In the genomic region with DNA sequence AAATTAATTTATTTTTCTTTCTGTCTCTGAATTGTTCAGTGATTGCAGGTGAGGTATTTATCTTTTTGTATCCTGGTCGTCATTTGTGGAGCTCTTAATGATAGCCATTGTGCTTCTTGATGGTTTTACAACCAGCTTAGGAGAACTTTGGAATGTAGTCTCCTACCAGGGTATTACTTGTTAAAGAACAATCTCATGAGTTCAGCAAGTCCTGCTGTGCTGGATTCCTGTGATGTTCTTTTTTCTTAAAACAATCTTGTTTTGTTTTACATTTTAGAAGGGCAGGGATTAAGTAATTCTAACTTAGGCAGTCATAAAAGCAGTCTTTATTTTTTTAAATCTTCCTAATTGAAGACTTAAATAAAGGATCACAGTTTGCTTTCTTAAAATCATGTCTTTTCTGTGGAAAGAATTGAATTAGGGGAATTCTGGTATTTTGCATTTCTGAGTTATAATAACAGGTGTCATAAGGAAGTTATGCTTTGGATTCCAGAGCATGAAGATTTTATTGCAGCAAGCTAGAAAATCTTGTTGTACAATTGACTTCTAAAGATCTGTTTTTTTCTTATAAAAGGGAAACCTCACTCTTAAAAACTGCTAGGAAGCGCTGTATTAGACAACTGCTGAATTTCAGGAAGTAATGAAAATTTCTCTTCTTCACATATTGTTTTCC, we compare ENCODE assay signal across 19 cellular contexts. TPM values are rescaled to one million over a fixed set of nuclear protein-coding genes. Genes with fewer than 3 reads are reported as not detected.
DNase-seq lines count a peak whose midpoint lies in the region; TF ChIP-seq lines count a peak whose summit lies in the region.
"Had no signal": no experiment of that assay in that cellular context is flagged by ENCODE, and none has a peak within 500 bp of the region (broad histone marks: within the 10 kb centered on the region; RNA-seq: fewer than 3 reads in every experiment).

No MANE protein-coding gene starts in this region.

- WGBS in neuronal stem cell (ENCODE audit: extremely low coverage in 2 of 2, insufficient read length in 2 of 2, insufficient replicate concordance in 1 of 2), 2 donors = no CpG with 5 or more reads among the region's 2 CpGs

- H3K9ac ChIP-seq in neuronal stem cell (ENCODE audit: low read depth, low read length, poor library complexity) = no peak overlapping the region

- no peak overlapping the region for H3K27ac ChIP-seq in neuronal stem cell (replicated peaks; ENCODE audit: low read length)

- H2AFZ ChIP-seq in neuronal stem cell (ENCODE audit: low read length) = no peak overlapping the region

- TF ChIP-seq CTCF in astrocyte of the spinal cord (IDR thresholded peaks at IDR 0.05; ENCODE audit: low read depth, low read length) = no peak

- no peak overlapping the region for H3K4me2 ChIP-seq in neuronal stem cell (ENCODE audit: insufficient read depth, low read length, poor library complexity, severe bottlenecking)

- peaks cover 9 to 95% of the 10 kb centered on the region in 2 donors for H3K36me3 ChIP-seq in neuronal stem cell (replicated peaks in 1 of 2; ENCODE audit: control insufficient read depth in 2 of 2, insufficient read depth in 2 of 2, low read length in 2 of 2)

- H3K79me1 ChIP-seq in neuronal stem cell (ENCODE audit: low read depth, low read length) = no peaks in the 10 kb centered on the region

- H2BK120ac ChIP-seq in neuronal stem cell (ENCODE audit: low read depth, low read length) = no peak overlapping the region

- in situ Hi-C loops in astrocyte of the spinal cord (cut with HindIII; ENCODE audit: low sequenced_read_pairs) = no loop called here

- H2BK12ac ChIP-seq in neuronal stem cell (ENCODE audit: low read length) = no peak overlapping the region

- no peak overlapping the region for H4K8ac ChIP-seq in neuronal stem cell (ENCODE audit: low read depth, low read length)

- no peaks in the 10 kb centered on the region for H3K9me3 ChIP-seq in neuronal stem cell (replicated peaks in 1 of 2; ENCODE audit: control insufficient read depth in 2 of 2, insufficient read depth in 1 of 2, low read depth in 1 of 2, low read length in 2 of 2)

- no peak overlapping the region for H3K23ac ChIP-seq in neuronal stem cell (ENCODE audit: low read depth, low read length, poor library complexity)

- H3K27me3 ChIP-seq in neuronal stem cell (ENCODE audit: control insufficient read depth in 3 of 3, insufficient read depth in 3 of 3, low read depth in 1 of 3, low read length in 3 of 3) = no peaks in the 10 kb centered on the region

- H3K18ac ChIP-seq in neuronal stem cell (ENCODE audit: low read length) = no peak overlapping the region

- H2BK5ac ChIP-seq in neuronal stem cell (ENCODE audit: low read length) = no peak overlapping the region

- intact Hi-C loops in posterior cingulate gyrus (cut with DNase I) = no loop called here

- H2AK5ac ChIP-seq in neuronal stem cell (ENCODE audit: low read depth, low read length) = no peak overlapping the region

- no peak overlapping the region for H2BK15ac ChIP-seq in neuronal stem cell (ENCODE audit: low read length)

- no peak overlapping the region for H3K4ac ChIP-seq in neuronal stem cell (ENCODE audit: low read length)

- DNase-seq in ELF-1 (ENCODE audit: low read depth, low spot score) (peak; percentile 26), astrocyte of the spinal cord (ENCODE audit: low read depth, low spot score) (peak; percentile 51), iPS-NIHi7 (ENCODE audit: extremely low spot score) (peak; percentile 26), neuronal stem cell (ENCODE audit: low spot score) (peak; percentile 32), NCI-H69 (lab: John Stamatoyannopoulos, UW) (no peak), posterior cingulate gyrus (no peak), NCI-H748 (lab: John Stamatoyannopoulos, UW; ENCODE audit: unreplicated experiment) (no peak), RPMI8226 (no peak)
- DNase-seq: activated CD4-positive, alpha-beta T cell treated with anti-CD3 and anti-CD28 coated beads for 1 hour; activated CD8-positive, alpha-beta T cell treated with anti-CD3 and anti-CD28 coated beads for 36 hours; activated effector memory CD4-positive, alpha-beta T cell treated with anti-CD3 and anti-CD28 coated beads, Interleukin-2, amount 50 U/mL, for 16 hours; CD8-positive, alpha-beta T cell; GDM1; KBM-7; left cardiac atrium; MM.1S; natural killer cell; NCI-H1417; NCI-H510A had no signal

- H3K4me3 ChIP-seq in astrocyte of the spinal cord (ENCODE audit: low read depth, low read length) (no peak overlapping the region), neuronal stem cell (ENCODE audit: low read length in 2 of 2) (no peak overlapping the region)

- peaks cover 0 to 5% of the 10 kb centered on the region in 2 donors for H3K4me1 ChIP-seq in neuronal stem cell (ENCODE audit: control insufficient read depth in 2 of 2, insufficient read depth in 1 of 2, low read depth in 1 of 2, low read length in 2 of 2)

- H3K14ac ChIP-seq in neuronal stem cell (ENCODE audit: low read length) = no peak overlapping the region

- H4K91ac ChIP-seq in neuronal stem cell (ENCODE audit: low read depth, low read length, poor library complexity) = no peak overlapping the region

RNA-seq across cellular contexts. Expression of gene RIOK1, which starts 23.7 kb away (rescaled TPM):
- polyA plus RNA-seq in neuronal stem cell (2013, experiment 1 of 2) = 27.3 TPM
- polyA plus RNA-seq in neuronal stem cell (2013, experiment 2 of 2) = 26.7 TPM

RNA-seq across cellular contexts. Expression of gene CAGE1, which starts 23.7 kb away (rescaled TPM):
- polyA plus RNA-seq in neuronal stem cell (2013, experiment 1 of 2) = 0.01 TPM
- polyA plus RNA-seq in neuronal stem cell (2013, experiment 2 of 2) = 0.01 TPM

Comparison
In these comparisons a context has a peak if more than half of its experiments do, and no peak if none do; other contexts are left out.
1. DNase-seq: peak in ELF-1 (single experiment), astrocyte of the spinal cord (single experiment), iPS-NIHi7 (single experiment) and neuronal stem cell (single experiment); none in NCI-H69 (single experiment), posterior cingulate gyrus (0 of 10), NCI-H748 (single experiment) and RPMI8226 (single experiment).